28 cellular contexts compared by ENCODE assay signal in genomic region chr4:139839664-139840063, GRCh38.
"Had no signal": no experiment of that assay in that cellular context is flagged by ENCODE, and none has a peak within 500 bp of the region (broad histone marks: within the 10 kb centered on the region; RNA-seq: fewer than 3 reads in every experiment).

No MANE protein-coding gene starts in this region.

- H3K27ac ChIP-seq: breast epithelium, colonic mucosa, dorsolateral prefrontal cortex, esophagus squamous epithelium, gastrocnemius medialis, ovary, psoas muscle, right atrium auricular region, tibial artery had no signal

- H3K4me3 Mint-ChIP-seq: activated B cell treated with CpG ODN at 0.5 μM for 24 hours; activated CD4-positive, alpha-beta T cell treated with anti-CD3 and anti-CD28 coated beads for 36 hours; activated naive CD8-positive, alpha-beta T cell treated with anti-CD3 and anti-CD28 coated beads for 36 hours; activated T-cell treated with anti-CD3 and anti-CD28 coated beads, Interleukin-2, amount 50 U/mL, for 4 hours; central memory CD8-positive, alpha-beta T cell; effector memory CD8-positive, alpha-beta T cell; memory B cell; naive B cell; stimulated activated effector memory CD8-positive, alpha-beta T cell treated with anti-CD3 and anti-CD28 coated beads, Interleukin-12 subunit alpha, Interleukin-12 subunit beta, amount 100 ng/mL, for 72 hours; stimulated activated naive CD8-positive, alpha-beta T cell treated with anti-CD3 and anti-CD28 coated beads, Interleukin-15, amount 100 ng/mL, for 72 hours; T-helper 1 cell treated with Interleukin-12 subunit alpha and Interleukin-12 subunit beta and Interleukin-4 antibody, amounts not matched to agents 30 μg/mL and 1 μg/mL, for 36 hours had no signal

- H3K27me3 ChIP-seq: breast epithelium, colonic mucosa, dorsolateral prefrontal cortex, esophagus squamous epithelium, gastrocnemius medialis, neutrophil, ovary, right atrium auricular region, tibial artery had no signal

- H3K27me3 Mint-ChIP-seq: activated B cell treated with CpG ODN at 0.5 μM for 24 hours; activated CD4-positive, alpha-beta T cell treated with anti-CD3 and anti-CD28 coated beads for 36 hours; activated naive CD8-positive, alpha-beta T cell treated with anti-CD3 and anti-CD28 coated beads for 36 hours; effector memory CD8-positive, alpha-beta T cell; naive B cell; stimulated activated naive CD8-positive, alpha-beta T cell treated with anti-CD3 and anti-CD28 coated beads, Interleukin-15, amount 100 ng/mL, for 72 hours had no signal

- H3K36me3 Mint-ChIP-seq: activated naive CD8-positive, alpha-beta T cell treated with anti-CD3 and anti-CD28 coated beads for 36 hours; memory B cell; naive B cell; stimulated activated effector memory CD8-positive, alpha-beta T cell treated with anti-CD3 and anti-CD28 coated beads, Interleukin-12 subunit alpha, Interleukin-12 subunit beta, amount 100 ng/mL, for 72 hours had no signal

- H3K9me3 ChIP-seq: breast epithelium, colonic mucosa, esophagus squamous epithelium, gastrocnemius medialis, neutrophil, ovary, psoas muscle, right atrium auricular region, tibial artery had no signal

- H3K27ac Mint-ChIP-seq: activated B cell treated with CpG ODN at 0.5 μM for 24 hours; activated CD4-positive, alpha-beta T cell treated with anti-CD3 and anti-CD28 coated beads for 36 hours; activated naive CD8-positive, alpha-beta T cell treated with anti-CD3 and anti-CD28 coated beads for 36 hours; activated T-helper 2 cell treated with anti-CD3 and anti-CD28 coated beads, Interferon-gamma antibody, Interleukin-2, Interleukin-4, amounts not matched to agents 10 μg/mL and 5 μg/mL and 100 μg/mL, durations not matched to agents 14 hours and 24 hours and 36 hours; effector memory CD8-positive, alpha-beta T cell; memory B cell; stimulated activated effector memory CD8-positive, alpha-beta T cell treated with anti-CD3 and anti-CD28 coated beads, Interleukin-12 subunit alpha, Interleukin-12 subunit beta, amount 100 ng/mL, for 72 hours; stimulated activated naive CD8-positive, alpha-beta T cell treated with anti-CD3 and anti-CD28 coated beads, Interleukin-15, amount 100 ng/mL, for 72 hours; T-helper 1 cell treated with Interleukin-12 subunit alpha and Interleukin-12 subunit beta and Interleukin-4 antibody, amounts not matched to agents 30 μg/mL and 1 μg/mL, for 36 hours had no signal

- H3K4me3 ChIP-seq: breast epithelium, colonic mucosa, dorsolateral prefrontal cortex, esophagus squamous epithelium, gastrocnemius medialis, ovary, psoas muscle, right atrium auricular region, tibial artery had no signal

- H3K4me1 ChIP-seq: breast epithelium, gastrocnemius medialis, psoas muscle, tibial artery had no signal

- H3K4me1 Mint-ChIP-seq: activated B cell treated with CpG ODN at 0.5 μM for 24 hours; activated CD4-positive, alpha-beta T cell treated with anti-CD3 and anti-CD28 coated beads for 36 hours; activated naive CD8-positive, alpha-beta T cell treated with anti-CD3 and anti-CD28 coated beads for 36 hours; central memory CD8-positive, alpha-beta T cell; memory B cell; stimulated activated effector memory CD8-positive, alpha-beta T cell treated with anti-CD3 and anti-CD28 coated beads, Interleukin-12 subunit alpha, Interleukin-12 subunit beta, amount 100 ng/mL, for 72 hours; stimulated activated naive CD8-positive, alpha-beta T cell treated with anti-CD3 and anti-CD28 coated beads, Interleukin-15, amount 100 ng/mL, for 72 hours had no signal

- H3K9me3 Mint-ChIP-seq: activated B cell treated with CpG ODN at 0.5 μM for 24 hours; activated naive CD8-positive, alpha-beta T cell treated with anti-CD3 and anti-CD28 coated beads for 36 hours; activated T-cell treated with anti-CD3 and anti-CD28 coated beads, Interleukin-2, amount 50 U/mL, for 4 hours; activated T-helper 2 cell treated with anti-CD3 and anti-CD28 coated beads, Interferon-gamma antibody, Interleukin-2, Interleukin-4, amounts not matched to agents 10 μg/mL and 5 μg/mL and 100 μg/mL, durations not matched to agents 14 hours and 24 hours and 36 hours; central memory CD8-positive, alpha-beta T cell; effector memory CD8-positive, alpha-beta T cell; memory B cell; naive B cell; stimulated activated effector memory CD8-positive, alpha-beta T cell treated with anti-CD3 and anti-CD28 coated beads, Interleukin-12 subunit alpha, Interleukin-12 subunit beta, amount 100 ng/mL, for 72 hours; stimulated activated naive CD8-positive, alpha-beta T cell treated with anti-CD3 and anti-CD28 coated beads, Interleukin-15, amount 100 ng/mL, for 72 hours; T-helper 1 cell treated with Interleukin-12 subunit alpha and Interleukin-12 subunit beta and Interleukin-4 antibody, amounts not matched to agents 30 μg/mL and 1 μg/mL, for 36 hours had no signal

- DNase-seq: activated B cell treated with CpG ODN at 0.5 μM for 24 hours; activated CD4-positive, alpha-beta T cell treated with anti-CD3 and anti-CD28 coated beads for 36 hours; activated CD4-positive, alpha-beta T cell treated with anti-CD3 and anti-CD28 coated beads, Interleukin-2, amount 50 U/mL, for 48 hours; activated CD8-positive, alpha-beta memory T cell treated with anti-CD3 and anti-CD28 coated beads, Interleukin-2, amount 50 U/mL, for 48 hours; activated naive CD4-positive, alpha-beta T cell; activated naive CD8-positive, alpha-beta T cell treated with anti-CD3 and anti-CD28 coated beads for 36 hours; activated T-cell treated with anti-CD3 and anti-CD28 coated beads, Interleukin-2, amount 50 U/mL, for 4 hours; colonic mucosa; dorsolateral prefrontal cortex; effector memory CD8-positive, alpha-beta T cell; esophagus squamous epithelium; gastrocnemius medialis; left colon; naive B cell; psoas muscle; stimulated activated CD4-positive, alpha-beta T cell treated with anti-CD3 and anti-CD28 coated beads, Interleukin-12 subunit alpha, Interleukin-12 subunit beta, amount 100 ng/mL, for 4 hours; stimulated activated naive CD8-positive, alpha-beta T cell treated with anti-CD3 and anti-CD28 coated beads, Interleukin-15, amount 100 ng/mL, for 72 hours; T1000; tibial artery had no signal

- H3K36me3 ChIP-seq: breast epithelium, colonic mucosa, esophagus squamous epithelium, gastrocnemius medialis, neutrophil, ovary, right atrium auricular region, tibial artery had no signal
